ENCODE assay signal across 8 cellular contexts in the genomic region with DNA sequence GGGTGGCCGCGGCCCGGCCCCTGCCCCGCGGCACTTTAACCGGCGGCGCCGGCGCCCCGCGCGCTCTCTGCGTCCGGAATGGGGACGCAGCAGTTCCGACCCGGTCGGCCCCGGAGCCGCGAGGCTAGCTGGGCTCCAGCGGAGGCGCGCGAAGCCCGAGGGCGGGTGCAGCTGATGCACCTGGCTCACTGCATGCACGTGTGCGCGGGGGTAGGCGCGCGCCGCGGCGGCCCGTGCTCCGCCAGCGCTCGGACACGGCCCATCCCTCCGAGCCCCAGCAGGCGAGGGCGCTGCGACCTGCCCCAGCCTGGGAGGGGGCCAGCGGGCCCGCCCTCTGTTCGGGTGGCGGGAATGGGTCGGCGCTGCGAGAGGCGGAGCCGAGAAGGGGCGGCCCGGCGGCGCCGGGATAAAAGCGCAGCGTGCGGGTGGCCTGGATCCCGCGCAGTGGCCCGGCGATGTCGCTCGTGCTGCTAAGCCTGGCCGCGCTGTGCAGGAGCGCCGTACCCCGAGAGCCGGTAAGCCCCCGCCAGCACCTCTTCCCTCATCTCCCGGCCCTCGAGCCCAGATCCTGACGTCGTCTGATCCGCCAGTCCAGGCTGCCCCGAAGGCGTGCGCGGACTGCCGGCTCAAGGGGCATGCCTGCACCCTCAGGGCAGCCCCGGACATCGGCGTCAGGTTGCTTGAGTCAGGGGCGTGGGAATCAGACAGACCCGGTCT. TPM values are rescaled to one million over a fixed set of nuclear protein-coding genes. Genes with fewer than 3 reads are reported as not detected.
DNase-seq lines count a peak whose midpoint lies in the region; ATAC-seq and TF ChIP-seq lines count a peak whose summit lies in the region.

Gene CHDH, minus strand, starts transcription at position 286 of the 717 bp plus-strand sequence. CDS start 22,411 bp downstream, outside the sequence.
A gene with protein sequence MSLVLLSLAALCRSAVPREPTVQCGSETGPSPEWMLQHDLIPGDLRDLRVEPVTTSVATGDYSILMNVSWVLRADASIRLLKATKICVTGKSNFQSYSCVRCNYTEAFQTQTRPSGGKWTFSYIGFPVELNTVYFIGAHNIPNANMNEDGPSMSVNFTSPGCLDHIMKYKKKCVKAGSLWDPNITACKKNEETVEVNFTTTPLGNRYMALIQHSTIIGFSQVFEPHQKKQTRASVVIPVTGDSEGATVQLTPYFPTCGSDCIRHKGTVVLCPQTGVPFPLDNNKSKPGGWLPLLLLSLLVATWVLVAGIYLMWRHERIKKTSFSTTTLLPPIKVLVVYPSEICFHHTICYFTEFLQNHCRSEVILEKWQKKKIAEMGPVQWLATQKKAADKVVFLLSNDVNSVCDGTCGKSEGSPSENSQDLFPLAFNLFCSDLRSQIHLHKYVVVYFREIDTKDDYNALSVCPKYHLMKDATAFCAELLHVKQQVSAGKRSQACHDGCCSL (plus strand): TSS at position 435 of the 717 bp plus-strand sequence. CDS start 21 bp downstream, at position 456.

- TF ChIP-seq CTCF in epithelial cell of esophagus (IDR thresholded peaks at IDR 0.05; ENCODE audit: insufficient read depth, low read depth, low read length, missing control alignments) (no peak), mucosa of descending colon (IDR thresholded peaks at IDR 0.05) (no peak), upper lobe of right lung (IDR thresholded peaks at IDR 0.05) (no peak)

- CTCF ChIA-PET in T-cell (lab: Charles Lee), result no interaction called here

- no peaks in the 10 kb centered on the region for H3K27me3 ChIP-seq in upper lobe of right lung

- no peaks in the 10 kb centered on the region for H3K9me3 ChIP-seq in mucosa of descending colon
- H3K9me3 ChIP-seq in upper lobe of right lung, result no peaks in the 10 kb centered on the region

- H3K4me3 Mint-ChIP-seq in T-cell, result peak within 1 kb of the TSS; percentile 63 to 70 (median 68)

- H3K27me3 Mint-ChIP-seq in T-cell, result peaks cover 49 to 59% of the 10 kb centered on the region in 2 donors

- ATAC-seq in HG03439 (IDR thresholded peaks at IDR 0.05; ENCODE audit: unreplicated experiment) (peak; percentile 41), T-cell (replicated peaks in 1 of 4) (peak; percentile 26 to 55 (median 36)), mucosa of descending colon (peak; percentile 76), upper lobe of right lung (peak; percentile 93)

- intact Hi-C loops in mucosa of descending colon (cut with DNase I, micrococcal nuclease) (no loop called here), upper lobe of right lung (cut with DNase I) (no loop called here)

- in situ Hi-C loops in GM18951 (cut with MboI; ENCODE audit: low sequenced_read_pairs, unreplicated experiment), result no loop called here

- H3K36me3 Mint-ChIP-seq in T-cell, result no peaks in the 10 kb centered on the region

- DNase-seq in CD1c-positive myeloid dendritic cell (ENCODE audit: extremely low spot score) (peak; percentile 2), T-cell (no peak), epithelial cell of esophagus (ENCODE audit: low read depth) (peak; percentile 35), mucosa of descending colon (peak; percentile 76 to 92 (median 82)), upper lobe of right lung (peak; percentile 92), NCI-H2107 (lab: John Stamatoyannopoulos, UW) (no peak)

- TF ChIP-seq POLR2A in GM18951 (IDR thresholded peaks at IDR 0.05; ENCODE audit: extremely low read depth, insufficient read depth, insufficient read length), result peak; percentile 86

- POLR2A ChIA-PET in T-cell (lab: Charles Lee), result no interaction called here

- peak within 1 kb of the TSS in 1 of 2 donors; percentile 55 for H3K27ac Mint-ChIP-seq in T-cell

- H3K36me3 ChIP-seq in mucosa of descending colon (ENCODE audit: low read depth), result no peaks in the 10 kb centered on the region
- H3K36me3 ChIP-seq in upper lobe of right lung, result no peaks in the 10 kb centered on the region

- no peaks in the 10 kb centered on the region for H3K9me3 Mint-ChIP-seq in T-cell

- peak within 1 kb of the TSS; percentile 46 for H3K4me3 ChIP-seq in epithelial cell of esophagus (ENCODE audit: low read length)
- peak within 1 kb of the TSS; percentile 56 for H3K4me3 ChIP-seq in mucosa of descending colon
- peak within 1 kb of the TSS; percentile 71 for H3K4me3 ChIP-seq in upper lobe of right lung

- peaks cover 0 to 12% (median 7%) of the 10 kb centered on the region in 3 donors for H3K4me1 Mint-ChIP-seq in T-cell

- H3K4me1 ChIP-seq in mucosa of descending colon (ENCODE audit: low read depth) (peaks cover 30% of the 10 kb centered on the region), upper lobe of right lung (peaks cover 20% of the 10 kb centered on the region)

- H3K27ac ChIP-seq in upper lobe of right lung, result peak within 1 kb of the TSS; percentile 70

RNA-seq across cellular contexts. Expression of gene CHDH, which starts in this region (rescaled TPM):
- total RNA-seq in T-cell, result 1 to 10 TPM in 2 of 5 donors, under 1 TPM in 3; 0.18 to 2.3 (median 0.72) TPM
- total RNA-seq in mucosa of descending colon, result 10 to 100 TPM; 16.5 to 24.1 (median 22.1) TPM
- total RNA-seq in upper lobe of right lung, result 10.9 TPM

RNA-seq across cellular contexts. Expression of the second gene that starts in this region (rescaled TPM):
- total RNA-seq in T-cell (1 to 10 TPM in 3 of 5 donors, under 1 TPM in 1, not detected in 1; 0.56 to 4.1 (median 1.8) TPM), mucosa of descending colon (10 to 100 TPM; 10.3 to 13.4 (median 10.9) TPM), upper lobe of right lung (12.4 TPM)

Comparison
In these comparisons a context has a peak if more than half of its experiments do, and no peak if none do; other contexts are left out.
1. DNase-seq: peak in CD1c-positive myeloid dendritic cell (single experiment), epithelial cell of esophagus (single experiment), mucosa of descending colon (3 of 3) and upper lobe of right lung (single experiment); none in T-cell (0 of 34) and NCI-H2107 (single experiment).
2. ATAC-seq: peak in every context shown above with its lines; median percentile 93 in upper lobe of right lung; 76 in mucosa of descending colon; 41 in HG03439; 36 in T-cell.
3. Peak in every context shown above with its lines, with median percentiles within 50 percentile points of each other: H3K4me3 ChIP-seq.